Comparison of ENCODE assay signal across 18 cellular contexts in the genomic region with DNA sequence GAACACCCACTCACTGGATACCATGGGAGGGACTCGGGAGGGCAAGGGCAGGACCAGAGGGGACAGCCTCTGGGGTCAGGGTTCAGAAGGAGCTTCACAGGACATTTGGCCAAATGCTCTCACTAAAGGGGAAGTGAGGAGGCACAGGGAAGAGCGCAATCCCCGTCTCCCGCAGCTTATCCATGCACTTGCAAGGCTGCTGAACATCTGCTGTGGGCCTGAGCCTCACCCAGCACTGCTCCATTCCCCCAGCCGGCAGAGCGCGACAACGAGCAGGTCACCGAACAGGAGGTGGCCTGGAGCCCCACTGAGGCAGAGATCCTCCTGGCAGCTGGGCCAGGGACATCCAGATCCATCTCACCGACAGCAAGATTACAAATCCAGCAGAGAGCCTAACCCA. TPM values are rescaled to one million over a fixed set of nuclear protein-coding genes. Genes with fewer than 3 reads are reported as not detected.
"Had no signal": no experiment of that assay in that cellular context is flagged by ENCODE, and none has a peak within 500 bp of the region (broad histone marks: within the 10 kb centered on the region; RNA-seq: fewer than 3 reads in every experiment).

No MANE protein-coding gene starts in this region.

- ATAC-seq: naive thymus-derived CD4-positive, alpha-beta T cell; SK-N-SH treated with all-trans-retinoic acid at 6 μM for 48 hours had no signal

- H3K27me3 ChIP-seq: brain microvascular endothelial cell, dorsolateral prefrontal cortex, esophagus muscularis mucosa, sigmoid colon, testis, vagina had no signal

- H3K27ac ChIP-seq: brain microvascular endothelial cell, prostate gland, sigmoid colon, testis, vagina had no signal

- H3K4me3 ChIP-seq: dorsolateral prefrontal cortex, esophagus muscularis mucosa, lung, prostate gland, sigmoid colon, testis, vagina had no signal

- DNase-seq: activated B cell treated with CpG ODN at 0.5 μM for 24 hours; activated CD4-positive, alpha-beta T cell treated with anti-CD3 and anti-CD28 coated beads, Interleukin-2, amount 10 ng/mL, durations not matched to agents 7 days and 5 days; activated effector memory CD4-positive, alpha-beta T cell treated with Interleukin-2 at 50 U/mL for 16 hours; activated T-cell treated with anti-CD3 and anti-CD28 coated beads for 4 hours; brain microvascular endothelial cell; naive thymus-derived CD4-positive, alpha-beta T cell; nucleus accumbens; sigmoid colon; stimulated activated CD4-positive, alpha-beta T cell treated with anti-CD3 and anti-CD28 coated beads, Interleukin-12 subunit alpha, Interleukin-12 subunit beta, amount 100 ng/mL, for 4 hours; testis had no signal

- H3K9me3 ChIP-seq: esophagus muscularis mucosa, prostate gland, sigmoid colon, testis, vagina had no signal

- FAIRE-seq: islet of Langerhans had no signal

RNA-seq across cellular contexts. Expression of a gene that starts 56.2 kb away (rescaled TPM):
- total RNA-seq: activated B cell treated with CpG ODN at 0.5 μM for 24 hours; activated CD4-positive, alpha-beta T cell treated with anti-CD3 and anti-CD28 coated beads, Interleukin-2, amount 10 ng/mL, durations not matched to agents 7 days and 5 days; T-helper 1 cell treated with Interleukin-12 subunit alpha and Interleukin-12 subunit beta and Interleukin-4 antibody, amounts not matched to agents 30 ng/mL and 1 ng/mL, for 36 hours had no signal
- polyA plus RNA-seq: naive thymus-derived CD4-positive, alpha-beta T cell had no signal
